ENCODE assay signal across 19 cellular contexts in the genomic region with DNA sequence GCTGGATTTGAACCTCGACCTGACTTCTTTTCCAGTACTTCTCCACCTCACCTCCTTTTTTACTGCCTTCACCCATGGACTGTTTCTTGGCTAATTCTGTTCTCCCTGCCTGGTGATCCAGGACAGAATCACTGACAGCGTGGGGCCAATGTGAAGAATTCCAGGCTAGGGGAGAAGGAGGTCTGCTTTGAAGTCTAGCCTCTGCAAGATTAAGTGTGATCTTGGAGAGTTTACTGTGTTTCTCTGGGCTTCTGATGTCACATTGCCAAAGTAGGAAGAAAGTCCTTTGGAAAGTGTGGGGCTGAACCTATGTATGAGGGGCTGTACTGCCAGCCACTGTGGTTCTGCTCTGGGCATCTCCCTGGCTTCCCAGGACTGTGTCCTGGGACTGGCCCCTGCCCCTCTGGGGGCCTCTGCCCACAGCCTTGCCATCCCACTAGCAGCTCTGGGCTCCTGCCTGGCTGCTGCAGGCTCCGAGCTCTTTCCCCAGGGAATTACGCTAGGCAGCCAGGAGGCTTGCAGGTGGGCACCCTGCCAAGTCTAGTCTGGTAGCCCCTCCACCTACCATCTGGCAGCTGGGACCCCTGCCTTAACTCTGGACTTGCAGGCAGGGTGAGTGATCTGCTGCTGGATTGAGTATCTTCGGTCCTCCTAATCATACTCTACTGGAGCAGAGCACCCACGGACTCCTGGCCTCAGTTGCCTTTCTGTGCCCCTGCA. TPM values are rescaled to one million over a fixed set of nuclear protein-coding genes. Genes with fewer than 3 reads are reported as not detected.
A peak's percentile ranks its signal among the peaks of the same experiment; 100 is the strongest.
DNase-seq lines count a peak whose midpoint lies in the region; ATAC-seq, FAIRE-seq and TF ChIP-seq lines count a peak whose summit lies in the region.
"Had no signal": no experiment of that assay in that cellular context is flagged by ENCODE, and none has a peak within 500 bp of the region (broad histone marks: within the 10 kb centered on the region; RNA-seq: fewer than 3 reads in every experiment).

No MANE protein-coding gene starts in this region.

- H3K9ac ChIP-seq in PC-3 (ENCODE audit: low read length) (no peak overlapping the region), HepG2 (ENCODE audit: insufficient read depth, low read depth, low read length) (no peak overlapping the region)

- ATAC-seq in PC-3, result no peak
- ATAC-seq in HepG2, result no peak
- ATAC-seq: naive thymus-derived CD4-positive, alpha-beta T cell had no signal

- no peaks in the 10 kb centered on the region for H3K9me2 ChIP-seq in PC-9 (ENCODE audit: insufficient read depth)
- H3K9me2 ChIP-seq in PC-3 (replicated peaks; ENCODE audit: low read length), result no peaks in the 10 kb centered on the region

- TF ChIP-seq EP300 in HepG2 (IDR thresholded peaks at IDR 0.05; ENCODE audit: low read depth in 2 of 2, low read length in 2 of 2), result no peak
- TF ChIP-seq EP300 in HepG2 (CRISPR knock-in tag; IDR thresholded peaks at IDR 0.05; ENCODE audit: borderline replicate concordance), result no peak

- H3K27ac ChIP-seq in breast epithelium (peak overlapping the region; percentile 86 to 97), PC-9 (peak overlapping the region; percentile 28; the same call in 1 of the 2 replicates), PC-3 (ENCODE audit: low read length) (no peak overlapping the region), HepG2 (ENCODE audit: extremely low read length, insufficient read depth, low read length) (no peak overlapping the region)
- H3K27ac ChIP-seq: tibial artery had no signal

- no peak for FAIRE-seq in HepG2 (lab: Jason Lieb, UNC)
- FAIRE-seq: GM18507, islet of Langerhans had no signal

- intact Hi-C loops in breast epithelium (cut with DNase I; ENCODE audit: low total_unique reads), result no loop called here
- intact Hi-C loops in MCF 10A (cut with micrococcal nuclease), result loop anchor here (5.0 kb wide), 1 partner anchor 38 kb away; no protein-coding TSS in a partner anchor
- intact Hi-C loops in PC-9 (cut with micrococcal nuclease; ENCODE audit: unreplicated experiment), result no loop called here
- intact Hi-C loops in PC-3 (cut with micrococcal nuclease), result no loop called here
- intact Hi-C loops in HepG2 (cut with micrococcal nuclease; ENCODE audit: unreplicated experiment), result loop anchor here (5.0 kb wide), 1 partner anchor 48 kb away; no protein-coding TSS in a partner anchor

- H3K4me3 ChIP-seq in breast epithelium (no peak overlapping the region), PC-9 (no peak overlapping the region), iPS-11a (ENCODE audit: low read depth, low read length) (peak overlapping the region; percentile 39), PC-3 (ENCODE audit: low read length) (no peak overlapping the region), HepG2 (replicated peaks in 1 of 3; ENCODE audit: insufficient read depth in 1 of 3, low read depth in 2 of 3, low read length in 3 of 3) (no peak overlapping the region)
- H3K4me3 ChIP-seq: tibial artery had no signal

- H3K4me3 Mint-ChIP-seq in MCF 10A (ENCODE audit: unreplicated experiment), result no peak overlapping the region
- no peak overlapping the region for H3K4me3 Mint-ChIP-seq in immature natural killer cell
- H3K4me3 Mint-ChIP-seq: activated CD4-positive, alpha-beta T cell treated with anti-CD3 and anti-CD28 coated beads, Interleukin-2, amount 10 ng/mL, durations not matched to agents 24 days and 14 days; central memory CD8-positive, alpha-beta T cell; naive thymus-derived CD4-positive, alpha-beta T cell had no signal

- H3K4me1 Mint-ChIP-seq in MCF 10A (ENCODE audit: insufficient read depth, unreplicated experiment), result peaks cover 52% of the 10 kb centered on the region
- no peaks in the 10 kb centered on the region for H3K4me1 Mint-ChIP-seq in immature natural killer cell

- no peak overlapping the region for H3K4me2 ChIP-seq in PC-9
- no peak overlapping the region for H3K4me2 ChIP-seq in PC-3 (ENCODE audit: low read length)
- H3K4me2 ChIP-seq in HepG2 (ENCODE audit: low read depth, low read length), result no peak overlapping the region

- H3K27me3 Mint-ChIP-seq in MCF 10A (ENCODE audit: insufficient read depth, unreplicated experiment), result no peaks in the 10 kb centered on the region
- no peaks in the 10 kb centered on the region for H3K27me3 Mint-ChIP-seq in immature natural killer cell (ENCODE audit: low read depth in 3 of 3)
- H3K27me3 Mint-ChIP-seq: activated CD4-positive, alpha-beta T cell treated with anti-CD3 and anti-CD28 coated beads, Interleukin-2, amount 10 ng/mL, durations not matched to agents 24 days and 14 days; central memory CD8-positive, alpha-beta T cell; naive thymus-derived CD4-positive, alpha-beta T cell had no signal

- H3K9me3 Mint-ChIP-seq in MCF 10A (ENCODE audit: unreplicated experiment) (no peaks in the 10 kb centered on the region), immature natural killer cell (no peaks in the 10 kb centered on the region)
- H3K9me3 Mint-ChIP-seq: activated CD4-positive, alpha-beta T cell treated with anti-CD3 and anti-CD28 coated beads, Interleukin-2, amount 10 ng/mL, durations not matched to agents 24 days and 14 days; central memory CD8-positive, alpha-beta T cell had no signal

- CTCF ChIA-PET in MCF 10A (lab: Yijun Ruan, JAX), result interaction anchor here (1.0 to 4.7 kb wide), 5 partner anchors 8 to 59 kb away, joined by 4 to 51 read pairs (median 5); no protein-coding TSS in a partner anchor
- CTCF ChIA-PET in PC-9 (lab: Charles Lee), result no interaction called here
- CTCF ChIA-PET in PC-3 (lab: Charles Lee), result no interaction called here
- CTCF ChIA-PET in HepG2 (lab: Yijun Ruan, JAX; ENCODE audit: low intra/inter-chr PET ratio, low total read pairs), result no interaction called here

- H3K4me1 ChIP-seq in breast epithelium, result peaks cover 4 to 33% of the 10 kb centered on the region in 2 donors
- H3K4me1 ChIP-seq in PC-9 (replicated peaks; ENCODE audit: insufficient read depth), result peaks cover 96% of the 10 kb centered on the region
- peaks cover 54% of the 10 kb centered on the region for H3K4me1 ChIP-seq in PC-3 (ENCODE audit: insufficient read depth, low read length)
- peaks cover 43% of the 10 kb centered on the region for H3K4me1 ChIP-seq in HepG2 (ENCODE audit: insufficient read depth, low read length)

- H3K36me3 ChIP-seq in breast epithelium (no peaks in the 10 kb centered on the region), PC-9 (ENCODE audit: low read depth) (peaks cover 21% of the 10 kb centered on the region; the same call in 1 of the 2 replicates), PC-3 (ENCODE audit: low read depth, low read length) (peaks cover 15% of the 10 kb centered on the region; the same call in 1 of the 2 replicates), HepG2 (replicated peaks in 1 of 2; ENCODE audit: control insufficient read depth in 1 of 2, insufficient read depth in 2 of 2, low read length in 2 of 2) (peaks cover 7 to 16% of the 10 kb centered on the region in 2 experiments; a peak in 3 of 5 replicates)

- H3K79me2 ChIP-seq in PC-9 (ENCODE audit: low read depth) (peaks cover 90% of the 10 kb centered on the region), PC-3 (ENCODE audit: low read length) (peaks cover 78% of the 10 kb centered on the region), HepG2 (ENCODE audit: insufficient read depth, low read length) (peaks cover 21% of the 10 kb centered on the region)

- H3F3A ChIP-seq in PC-9 (ENCODE audit: insufficient read depth, low read depth) (peaks cover 81% of the 10 kb centered on the region), PC-3 (ENCODE audit: low read length, unreplicated experiment) (peaks cover 5% of the 10 kb centered on the region)

- POLR2A ChIA-PET in MCF 10A (lab: Yijun Ruan, JAX), result no interaction called here
- POLR2A ChIA-PET in PC-9 (lab: Charles Lee; ENCODE audit: unreplicated experiment), result no interaction called here
- POLR2A ChIA-PET in PC-3 (lab: Charles Lee; ENCODE audit: unreplicated experiment), result no interaction called here
- POLR2A ChIA-PET in HepG2 (lab: Yijun Ruan, JAX), result no interaction called here

- TF ChIP-seq POLR2A in breast epithelium (IDR thresholded peaks at IDR 0.05) (no peak), HepG2 (IDR thresholded peaks at IDR 0.05; ENCODE audit: insufficient read depth in 1 of 2, low read depth in 2 of 2, low read length in 2 of 2) (no peak)

- no peak overlapping the region for H3K27ac Mint-ChIP-seq in MCF 10A (ENCODE audit: low read depth, unreplicated experiment)
- no peak overlapping the region for H3K27ac Mint-ChIP-seq in immature natural killer cell
- H3K27ac Mint-ChIP-seq: activated CD4-positive, alpha-beta T cell treated with anti-CD3 and anti-CD28 coated beads, Interleukin-2, amount 10 ng/mL, durations not matched to agents 24 days and 14 days; naive thymus-derived CD4-positive, alpha-beta T cell had no signal

- H4K20me1 ChIP-seq in PC-9 (ENCODE audit: insufficient read depth), result peaks cover 23% of the 10 kb centered on the region
- H4K20me1 ChIP-seq in PC-3 (ENCODE audit: low read length), result peaks cover 4% of the 10 kb centered on the region; the same call in 1 of the 2 replicates
- no peaks in the 10 kb centered on the region for H4K20me1 ChIP-seq in HepG2 (ENCODE audit: insufficient read depth, low read length)

- H3K9me3 ChIP-seq in breast epithelium, result no peaks in the 10 kb centered on the region
- no peaks in the 10 kb centered on the region for H3K9me3 ChIP-seq in PC-9 (ENCODE audit: insufficient read depth, low read depth)
- no peaks in the 10 kb centered on the region for H3K9me3 ChIP-seq in PC-3 (ENCODE audit: low read length)
- H3K9me3 ChIP-seq in HepG2 (ENCODE audit: low read length), result no peaks in the 10 kb centered on the region
- H3K9me3 ChIP-seq: tibial artery had no signal

- peaks cover 42% of the 10 kb centered on the region for H3K36me3 Mint-ChIP-seq in MCF 10A (ENCODE audit: insufficient read depth, unreplicated experiment)
- H3K36me3 Mint-ChIP-seq in immature natural killer cell, result no peaks in the 10 kb centered on the region
- H3K36me3 Mint-ChIP-seq: naive thymus-derived CD4-positive, alpha-beta T cell had no signal

- no peak for TF ChIP-seq CTCF in breast epithelium (IDR thresholded peaks at IDR 0.05)
- no peak for TF ChIP-seq CTCF in MCF 10A (IDR thresholded peaks at IDR 0.05; ENCODE audit: unreplicated experiment)
- TF ChIP-seq CTCF in PC-9 (conservative IDR thresholded peaks at IDR 0.05), result no peak
- TF ChIP-seq CTCF in PC-3 (conservative IDR thresholded peaks at IDR 0.05; ENCODE audit: low read depth, low read length), result no peak
- no peak for TF ChIP-seq CTCF in HepG2 (CRISPR knock-in tag; IDR thresholded peaks at IDR 0.05)

- in situ Hi-C loops in HepG2 (cut with HindIII; ENCODE audit: extremely low pct_ligation_motif_present, low pct_unique_long_range_greater_than_20kb), result loop anchor here (5.0 kb wide), 1 partner anchor 53 kb away; no protein-coding TSS in a partner anchor

- BruUV-seq in MCF 10A (replicated peaks; lab: Mats Ljungman, UMichigan) (no TSS peak), PC-9 (replicated peaks; lab: Mats Ljungman, UMichigan) (no TSS peak), PC-3 (replicated peaks; lab: Mats Ljungman, UMichigan) (no TSS peak), HepG2 (replicated peaks; lab: Mats Ljungman, UMichigan) (no TSS peak)

- H3K27me3 ChIP-seq in breast epithelium (no peaks in the 10 kb centered on the region), PC-9 (ENCODE audit: insufficient read depth, low read depth) (no peaks in the 10 kb centered on the region), PC-3 (ENCODE audit: low read length) (no peaks in the 10 kb centered on the region), HepG2 (ENCODE audit: control insufficient read depth in 1 of 2, insufficient read depth in 2 of 2, low read length in 2 of 2) (no peaks in the 10 kb centered on the region)
- H3K27me3 ChIP-seq: tibial artery had no signal

- WGBS in HepG2 (ENCODE audit: low lambda C conversion rate), result 98% methylated on average over 3 of the region's 6 CpGs

- TF ChIP-seq RAD21 in HepG2 (CRISPR knock-in tag; IDR thresholded peaks at IDR 0.05), result no peak

- DNase-seq in breast epithelium (ENCODE audit: low spot score in 2 of 2) (no peak), MCF 10A (ENCODE audit: unreplicated experiment) (no peak), PC-9 (no peak), PC-3 (no peak), immature natural killer cell (no peak), DMS114 treated with DMSO at 0.1 percent for 48 hours (lab: John Stamatoyannopoulos, UW; ENCODE audit: unreplicated experiment) (no peak), HepG2 (ENCODE audit: low spot score) (no peak)
- DNase-seq: ACHN; activated CD4-positive, alpha-beta T cell treated with anti-CD3 and anti-CD28 coated beads, Interleukin-2, amount 10 ng/mL, durations not matched to agents 24 days and 14 days; activated gamma-delta T cell; EL; naive thymus-derived CD4-positive, alpha-beta T cell; NK-92 treated with Interleukin-12 subunit alpha and Interleukin-12 subunit beta, amount 100 ng/mL, for 24 hours; SW 1271; tibial artery had no signal

- H2AFZ ChIP-seq in PC-9 (no peak overlapping the region), PC-3 (ENCODE audit: low read length) (no peak overlapping the region), HepG2 (ENCODE audit: low read length) (no peak overlapping the region)

RNA-seq across cellular contexts. Expression of gene YARS1, which starts 52.2 kb away (rescaled TPM):
- total RNA-seq in breast epithelium (10 to 100 TPM; 53.8 to 67.5 (median 67.2) TPM), MCF 10A (2022) (347 and 372 TPM in 2 replicates), PC-9 (2021) (180 and 187 TPM in 2 replicates), PC-3 (2014; rRNA removed) (108 and 115 TPM in 2 replicates), HepG2 (2016; rRNA removed; fragmentation: Illumina TruSeq; extraction: Trizol) (102 and 113 TPM in 2 replicates)
- polyA plus RNA-seq in immature natural killer cell (100 to 1,000 TPM; 103 to 168 (median 129) TPM), HepG2 (2011; rRNA removed) (50.1 and 52.2 TPM in 2 replicates)
- total RNA-seq in HepG2 (2016; cell fraction: cytosol; rRNA removed; fragmentation: Illumina TruSeq; extraction: Trizol; ENCODE audit: low read depth), result 36.6 and 40.5 TPM in 2 replicates
- total RNA-seq in HepG2 (2016; cell fraction: insoluble cytoplasmic fraction; rRNA removed; fragmentation: Illumina TruSeq; extraction: Trizol), result 96.0 and 117 TPM in 2 replicates
- 43.4 and 44.4 TPM in 2 replicates for total RNA-seq in HepG2 (2016; cell fraction: membrane; rRNA removed; fragmentation: Illumina TruSeq; extraction: Trizol)
- total RNA-seq in HepG2 (2016; cell fraction: nucleus; rRNA removed; fragmentation: Illumina TruSeq; extraction: Trizol), result 70.7 and 78.7 TPM in 2 replicates
- polyA plus RNA-seq in HepG2 (2011; cell fraction: cytosol; rRNA removed), result 32.2 and 38.5 TPM in 2 replicates
- polyA plus RNA-seq in HepG2 (2011; cell fraction: nucleus; rRNA removed), result 91.6 and 121 TPM in 2 replicates
- polyA plus RNA-seq in HepG2 (2012), result 124 and 158 TPM in 2 replicates
- 11.8 and 14.3 TPM in 2 replicates for polyA plus RNA-seq in HepG2 (2016; cell fraction: cytosol; fragmentation: Illumina TruSeq; extraction: Trizol; ENCODE audit: low read depth)
- 83.4 and 91.9 TPM in 2 replicates for polyA plus RNA-seq in HepG2 (2016; cell fraction: insoluble cytoplasmic fraction; fragmentation: Illumina TruSeq; extraction: Trizol; ENCODE audit: low read depth)
- polyA plus RNA-seq in HepG2 (2016; cell fraction: membrane; fragmentation: Illumina TruSeq; extraction: Trizol; ENCODE audit: low read depth), result 20.7 and 20.8 TPM in 2 replicates
- polyA plus RNA-seq in HepG2 (2016; cell fraction: nucleus; fragmentation: Illumina TruSeq; extraction: Trizol; ENCODE audit: insufficient read depth, low read depth), result 117 TPM in 2 replicates
- polyA minus RNA-seq in HepG2 (2011; rRNA and poly(A)+ RNA removed; ENCODE audit: low replicate concordance), result 68.0 and 103 TPM in 2 replicates
- 43.2 and 68.7 TPM in 2 replicates for polyA minus RNA-seq in HepG2 (2011; cell fraction: cytosol; rRNA and poly(A)+ RNA removed)
- polyA minus RNA-seq in HepG2 (2011; cell fraction: nucleus; rRNA and poly(A)+ RNA removed), result 63.1 and 101 TPM in 2 replicates

RNA-seq across cellular contexts. Expression of gene S100PBP, which starts 52.5 kb away (rescaled TPM):
- total RNA-seq in breast epithelium (10 to 100 TPM; 25.0 to 49.0 (median 29.5) TPM), MCF 10A (2022) (24.4 and 34.1 TPM in 2 replicates), PC-9 (2021) (42.4 and 47.0 TPM in 2 replicates), PC-3 (2014; rRNA removed) (13.2 and 13.8 TPM in 2 replicates), HepG2 (2016; rRNA removed; fragmentation: Illumina TruSeq; extraction: Trizol) (26.1 and 28.4 TPM in 2 replicates)
- polyA plus RNA-seq in immature natural killer cell (10 to 100 TPM in 2 of 3 donors, 1 to 10 TPM in 1; 9.9 to 21.4 (median 15.8) TPM), HepG2 (2011; rRNA removed) (17.9 and 20.4 TPM in 2 replicates)
- 18.1 and 18.8 TPM in 2 replicates for total RNA-seq in HepG2 (2016; cell fraction: cytosol; rRNA removed; fragmentation: Illumina TruSeq; extraction: Trizol; ENCODE audit: low read depth)
- total RNA-seq in HepG2 (2016; cell fraction: insoluble cytoplasmic fraction; rRNA removed; fragmentation: Illumina TruSeq; extraction: Trizol), result 24.5 and 27.7 TPM in 2 replicates
- total RNA-seq in HepG2 (2016; cell fraction: membrane; rRNA removed; fragmentation: Illumina TruSeq; extraction: Trizol), result 22.6 and 25.5 TPM in 2 replicates
- total RNA-seq in HepG2 (2016; cell fraction: nucleus; rRNA removed; fragmentation: Illumina TruSeq; extraction: Trizol), result 24.5 and 34.9 TPM in 2 replicates
- 6.8 and 11.2 TPM in 2 replicates for polyA plus RNA-seq in HepG2 (2011; cell fraction: cytosol; rRNA removed)
- polyA plus RNA-seq in HepG2 (2011; cell fraction: nucleus; rRNA removed), result 18.2 and 22.4 TPM in 2 replicates
- polyA plus RNA-seq in HepG2 (2012), result 10.8 and 13.1 TPM in 2 replicates
- polyA plus RNA-seq in HepG2 (2016; cell fraction: cytosol; fragmentation: Illumina TruSeq; extraction: Trizol; ENCODE audit: low read depth), result 4.2 and 4.7 TPM in 2 replicates
- 19.5 and 20.9 TPM in 2 replicates for polyA plus RNA-seq in HepG2 (2016; cell fraction: insoluble cytoplasmic fraction; fragmentation: Illumina TruSeq; extraction: Trizol; ENCODE audit: low read depth)
- polyA plus RNA-seq in HepG2 (2016; cell fraction: membrane; fragmentation: Illumina TruSeq; extraction: Trizol; ENCODE audit: low read depth), result 5.3 and 5.6 TPM in 2 replicates
- polyA plus RNA-seq in HepG2 (2016; cell fraction: nucleus; fragmentation: Illumina TruSeq; extraction: Trizol; ENCODE audit: insufficient read depth, low read depth), result 49.7 and 53.4 TPM in 2 replicates
- polyA minus RNA-seq in HepG2 (2011; rRNA and poly(A)+ RNA removed; ENCODE audit: low replicate concordance), result 20.9 and 25.1 TPM in 2 replicates
- 9.6 and 12.2 TPM in 2 replicates for polyA minus RNA-seq in HepG2 (2011; cell fraction: cytosol; rRNA and poly(A)+ RNA removed)
- polyA minus RNA-seq in HepG2 (2011; cell fraction: nucleus; rRNA and poly(A)+ RNA removed), result 44.3 and 47.9 TPM in 2 replicates

Comparison
In these comparisons a context has a peak if more than half of its experiments do, and no peak if none do; other contexts are left out.
1. intact Hi-C loops: an anchor here in MCF 10A (5.0 kb wide) and HepG2 (5.0 kb wide); none called in breast epithelium, PC-9 and PC-3.
2. H3K27ac ChIP-seq: peak in breast epithelium (2 of 2) and PC-9 (single experiment); none in PC-3 (single experiment) and HepG2 (single experiment).